In genomic region chr7:149856-150636, GRCh38 we compare ENCODE assay signal across 8 cellular contexts. TPM values are rescaled to one million over a fixed set of nuclear protein-coding genes. Genes with fewer than 3 reads are reported as not detected.
DNase-seq lines count a peak whose midpoint lies in the region; ATAC-seq, FAIRE-seq and TF ChIP-seq lines count a peak whose summit lies in the region.

No MANE protein-coding gene starts in this region.

- peaks cover 5% of the 10 kb centered on the region for H3K27me3 Mint-ChIP-seq in activated T-helper 1 cell treated with anti-CD3 and anti-CD28 coated beads, Interleukin-12 subunit alpha, Interleukin-12 subunit beta, Interleukin-2, Interleukin-4 antibody, amounts not matched to agents 30 ng/mL and 10 ng/mL and 1 ng/mL, durations not matched to agents 14 hours and 24 hours and 36 hours (ENCODE audit: insufficient read depth)

- ATAC-seq in A549 (peak; percentile 47 to 56; a peak in 5 of 6 replicates), GM21367 (IDR thresholded peaks at IDR 0.05; ENCODE audit: unreplicated experiment) (peak; percentile 3), GM18873 (IDR thresholded peaks at IDR 0.05; ENCODE audit: low FRiP score, unreplicated experiment) (no peak)

- CTCF ChIA-PET in A549 (lab: Yijun Ruan, JAX): interaction anchor here (1.0 kb wide), 1 partner anchor 12 kb away, joined by 3 read pairs; no protein-coding TSS in a partner anchor

- 72% methylated on average over 34 of the region's 37 CpGs for WGBS in A549 (ENCODE audit: missing lambda C conversion rate)

- no peak for TF ChIP-seq EP300 in A549 (IDR thresholded peaks at IDR 0.05)

- peak overlapping the region; percentile 91 to 98 for H3K27ac ChIP-seq in A549
- H3K27ac ChIP-seq in cardiac muscle cell: peak overlapping the region; percentile 93
- peak overlapping the region; percentile 92 for H3K27ac ChIP-seq in rectal smooth muscle tissue (ENCODE audit: low read depth, low read length)

- H3K4me1 ChIP-seq in A549 (peaks cover 8% of the 10 kb centered on the region), cardiac muscle cell (ENCODE audit: low read depth) (peaks cover 24% of the 10 kb centered on the region), rectal smooth muscle tissue (ENCODE audit: control insufficient read depth, insufficient read depth, low read length) (peaks cover 7% of the 10 kb centered on the region)

- peaks cover 22% of the 10 kb centered on the region for H3K4me1 Mint-ChIP-seq in activated T-helper 1 cell treated with anti-CD3 and anti-CD28 coated beads, Interleukin-12 subunit alpha, Interleukin-12 subunit beta, Interleukin-2, Interleukin-4 antibody, amounts not matched to agents 30 ng/mL and 10 ng/mL and 1 ng/mL, durations not matched to agents 14 hours and 24 hours and 36 hours (ENCODE audit: low read depth)

- H3K27ac Mint-ChIP-seq in activated T-helper 1 cell treated with anti-CD3 and anti-CD28 coated beads, Interleukin-12 subunit alpha, Interleukin-12 subunit beta, Interleukin-2, Interleukin-4 antibody, amounts not matched to agents 30 ng/mL and 10 ng/mL and 1 ng/mL, durations not matched to agents 14 hours and 24 hours and 36 hours: peak overlapping the region; percentile 98

- H3K9ac ChIP-seq in rectal smooth muscle tissue (ENCODE audit: low read length): peak overlapping the region; percentile 24

- TF ChIP-seq CTCF in A549 (IDR thresholded peaks at IDR 0.05) (no peak), cardiac muscle cell (IDR thresholded peaks at IDR 0.05; ENCODE audit: low read depth, low read length) (no peak)

- no peaks in the 10 kb centered on the region for H3K36me3 ChIP-seq in cardiac muscle cell
- H3K36me3 ChIP-seq in rectal smooth muscle tissue (ENCODE audit: control insufficient read depth, insufficient read depth, low read length): no peaks in the 10 kb centered on the region

- H3K9me3 ChIP-seq in A549: no peaks in the 10 kb centered on the region
- H3K9me3 ChIP-seq in cardiac muscle cell (ENCODE audit: low read depth): no peaks in the 10 kb centered on the region

- POLR2A ChIA-PET in A549 (lab: Yijun Ruan, JAX): interaction anchor here (1.5 kb wide), 1 partner anchor 42 kb away, joined by 5 read pairs; the partner anchor contains the start of gene FAM20C

- H3K27me3 ChIP-seq in cardiac muscle cell (no peaks in the 10 kb centered on the region), rectal smooth muscle tissue (ENCODE audit: control insufficient read depth, insufficient read depth, low read length) (no peaks in the 10 kb centered on the region)

- peaks cover 4% of the 10 kb centered on the region for H3K36me3 Mint-ChIP-seq in activated T-helper 1 cell treated with anti-CD3 and anti-CD28 coated beads, Interleukin-12 subunit alpha, Interleukin-12 subunit beta, Interleukin-2, Interleukin-4 antibody, amounts not matched to agents 30 ng/mL and 10 ng/mL and 1 ng/mL, durations not matched to agents 14 hours and 24 hours and 36 hours (ENCODE audit: low read depth)

- FAIRE-seq in A549 (lab: Jason Lieb, UNC): no peak

- TF ChIP-seq POLR2A in A549 (IDR thresholded peaks at IDR 0.05; ENCODE audit: low read length): peak; percentile 30; the same call in 1 of the 2 replicates

- TF ChIP-seq RAD21 in A549 (conservative IDR thresholded peaks at IDR 0.05 in 1 of 2, IDR thresholded peaks at IDR 0.05 in 1 of 2): no peak

- peak overlapping the region; percentile 45 for H3K4me3 ChIP-seq in A549
- H3K4me3 ChIP-seq in cardiac muscle cell: peak overlapping the region; percentile 42
- H3K4me3 ChIP-seq in rectal smooth muscle tissue (ENCODE audit: low read length): peak overlapping the region; percentile 81

- no peak for DNase-seq in A549 (ENCODE audit: low read depth in 1 of 2, low spot score in 1 of 2)
- peak; percentile 36 for DNase-seq in NCI-H1092 treated with DMSO at 0.1 percent for 48 hours (lab: John Stamatoyannopoulos, UW)
- DNase-seq in activated T-helper 1 cell treated with anti-CD3 and anti-CD28 coated beads, Interleukin-12 subunit alpha, Interleukin-12 subunit beta, Interleukin-2, Interleukin-4 antibody, amounts not matched to agents 30 ng/mL and 10 ng/mL and 1 ng/mL, durations not matched to agents 14 hours and 24 hours and 36 hours (ENCODE audit: low spot score): peak; percentile 9
- DNase-seq in cardiac muscle cell (ENCODE audit: low read depth in 1 of 2, low spot score in 1 of 2): no peak
- no peak for DNase-seq in effector CD8-positive, alpha-beta T cell (lab: John Stamatoyannopoulos, UW)

- intact Hi-C loops in activated T-helper 1 cell treated with anti-CD3 and anti-CD28 coated beads, Interleukin-12 subunit alpha, Interleukin-12 subunit beta, Interleukin-2, Interleukin-4 antibody, amounts not matched to agents 30 ng/mL and 10 ng/mL and 1 ng/mL, durations not matched to agents 14 hours and 24 hours and 36 hours (cut with micrococcal nuclease): loop anchor here (2.0 to 5.0 kb wide), 3 partner anchors 577 to 1022 kb away; partner anchors contain the start of genes DNAAF5 and PRKAR1B

- H3K9me3 Mint-ChIP-seq in activated T-helper 1 cell treated with anti-CD3 and anti-CD28 coated beads, Interleukin-12 subunit alpha, Interleukin-12 subunit beta, Interleukin-2, Interleukin-4 antibody, amounts not matched to agents 30 ng/mL and 10 ng/mL and 1 ng/mL, durations not matched to agents 14 hours and 24 hours and 36 hours: no peaks in the 10 kb centered on the region

- peak overlapping the region; percentile 94 for H3K4me2 ChIP-seq in A549

- peak overlapping the region; percentile 71 for H3K4me3 Mint-ChIP-seq in activated T-helper 1 cell treated with anti-CD3 and anti-CD28 coated beads, Interleukin-12 subunit alpha, Interleukin-12 subunit beta, Interleukin-2, Interleukin-4 antibody, amounts not matched to agents 30 ng/mL and 10 ng/mL and 1 ng/mL, durations not matched to agents 14 hours and 24 hours and 36 hours

TF ChIP-seq in A549, 52 proteins besides CTCF, POLR2A, EP300 and RAD21:
- no peak for TF ChIP-seq HMGXB4 (CRISPR knock-in tag; IDR thresholded peaks at IDR 0.05; ENCODE audit: borderline replicate concordance)

RNA-seq across cellular contexts. Expression of gene FAM20C, which starts 42.3 kb away (rescaled TPM):
- polyA plus RNA-seq in A549 (2011; rRNA removed) (5.6 and 7.6 TPM in 2 replicates), A549 (2017; fragmentation: RNase III; extraction: RNeasy Plus Mini Kit Qiagen cat#74134 plus additional on column Dnase treatment) (15.5 to 20.3 TPM (median 17.8 TPM) in 3 replicates), cardiac muscle cell (3.6 and 4.9 TPM in 2 replicates)
- 15.2 and 19.4 TPM in 2 replicates for polyA plus RNA-seq in A549 (2012; cell fraction: cytosol; rRNA removed)
- polyA plus RNA-seq in A549 (2012; cell fraction: nucleus; rRNA removed): 21.9 and 28.3 TPM in 2 replicates
- polyA minus RNA-seq in A549 (2011; rRNA and poly(A)+ RNA removed): 7.1 and 8.6 TPM in 2 replicates
- total RNA-seq in activated T-helper 1 cell treated with anti-CD3 and anti-CD28 coated beads, Interleukin-12 subunit alpha, Interleukin-12 subunit beta, Interleukin-2, Interleukin-4 antibody, amounts not matched to agents 30 ng/mL and 10 ng/mL and 1 ng/mL, durations not matched to agents 14 hours and 24 hours and 36 hours: 0.15 and 0.34 TPM in 2 replicates
- 15.0 and 15.7 TPM in 2 replicates for total RNA-seq in cardiac muscle cell

Comparison
In these comparisons a context has a peak if more than half of its experiments do, and no peak if none do; other contexts are left out.
1. DNase-seq: peak in NCI-H1092 treated with DMSO at 0.1 percent for 48 hours (single experiment) and activated T-helper 1 cell treated with anti-CD3 and anti-CD28 coated beads, Interleukin-12 subunit alpha, Interleukin-12 subunit beta, Interleukin-2, Interleukin-4 antibody, amounts not matched to agents 30 ng/mL and 10 ng/mL and 1 ng/mL, durations not matched to agents 14 hours and 24 hours and 36 hours (single experiment); none in A549 (0 of 2), cardiac muscle cell (0 of 2) and effector CD8-positive, alpha-beta T cell (single experiment).
2. RNA of gene FAM20C, which starts 42.3 kb away (total RNA-seq): 15.0 to 15.7 TPM in cardiac muscle cell; 0.15 to 0.34 TPM in activated T-helper 1 cell treated with anti-CD3 and anti-CD28 coated beads, Interleukin-12 subunit alpha, Interleukin-12 subunit beta, Interleukin-2, Interleukin-4 antibody, amounts not matched to agents 30 ng/mL and 10 ng/mL and 1 ng/mL, durations not matched to agents 14 hours and 24 hours and 36 hours; every median in the first group is over 10 times any median in the second.
3. Peak in every context shown above with its lines, with median percentiles within 50 percentile points of each other: H3K27ac ChIP-seq and H3K4me3 ChIP-seq.